25 cellular contexts compared by ENCODE assay signal in genomic region chr11:75315439-75315805, GRCh38. TPM values are rescaled to one million over a fixed set of nuclear protein-coding genes. Genes with fewer than 3 reads are reported as not detected.
DNase-seq lines count a peak whose midpoint lies in the region; ATAC-seq and TF ChIP-seq lines count a peak whose summit lies in the region.
"Had no signal": no experiment of that assay in that cellular context is flagged by ENCODE, and none has a peak within 500 bp of the region (broad histone marks: within the 10 kb centered on the region; RNA-seq: fewer than 3 reads in every experiment).

No MANE protein-coding gene starts in this region.

- H3K27ac Mint-ChIP-seq in CD4-positive, alpha-beta memory T cell = peak overlapping the region in 4 of 7 donors; percentile 24 to 89 (median 52)
- H3K27ac Mint-ChIP-seq in WTC11 = peak overlapping the region; percentile 82
- no peak overlapping the region for H3K27ac Mint-ChIP-seq in activated T-cell treated with anti-CD3 and anti-CD28 coated beads, Interleukin-2, amount 50 U/mL, for 24 hours
- H3K27ac Mint-ChIP-seq: activated CD4-positive, alpha-beta T cell treated with anti-CD3 and anti-CD28 coated beads, Interleukin-2, amount 10 ng/mL, durations not matched to agents 24 days and 14 days; activated naive CD4-positive, alpha-beta T cell treated with anti-CD3 and anti-CD28 coated beads for 36 hours; CD4-positive, alpha-beta T cell; stimulated activated memory B cell treated with anti-CD40 and anti-IgM and Interleukin-4, amounts not matched to agents 10 μg/mL and 1 μg/mL and 100 μg/mL, for 72 hours had no signal

- peaks cover 1 to 14% (median 8%) of the 10 kb centered on the region in 4 donors for H3K4me1 Mint-ChIP-seq in CD4-positive, alpha-beta memory T cell
- peaks cover 49% of the 10 kb centered on the region for H3K4me1 Mint-ChIP-seq in WTC11
- peaks cover 3% of the 10 kb centered on the region for H3K4me1 Mint-ChIP-seq in activated T-cell treated with anti-CD3 and anti-CD28 coated beads, Interleukin-2, amount 50 U/mL, for 24 hours (ENCODE audit: low read depth)
- H3K4me1 Mint-ChIP-seq: stimulated activated memory B cell treated with anti-CD40 and anti-IgM and Interleukin-4, amounts not matched to agents 10 μg/mL and 1 μg/mL and 100 μg/mL, for 72 hours had no signal

- 56 to 71% (median 61%) methylated on average over 6 of the region's 6 CpGs for WGBS in stomach, 5 donors

- no peaks in the 10 kb centered on the region for H3K27me3 ChIP-seq in CD4-positive, alpha-beta memory T cell (ENCODE audit: insufficient read depth, low read length)
- H3K27me3 ChIP-seq in lower lobe of right lung (ENCODE audit: low read depth) = no peaks in the 10 kb centered on the region
- H3K27me3 ChIP-seq in stomach = no peaks in the 10 kb centered on the region
- H3K27me3 ChIP-seq: breast epithelium, gastrocnemius medialis, MG63 had no signal

- H3K4me3 ChIP-seq in CD4-positive, alpha-beta memory T cell (ENCODE audit: low read length in 2 of 2) = no peak overlapping the region
- H3K4me3 ChIP-seq in lower lobe of right lung (no peak overlapping the region), stomach (no peak overlapping the region)
- H3K4me3 ChIP-seq: breast epithelium, gastrocnemius medialis, lung, MG63, SK-N-MC, thoracic aorta had no signal

- TF ChIP-seq CTCF in WTC11 (IDR thresholded peaks at IDR 0.05) (no peak), lower lobe of right lung (IDR thresholded peaks at IDR 0.05) (no peak), stomach (IDR thresholded peaks at IDR 0.05) (no peak)

- POLR2A ChIA-PET in CD4-positive, alpha-beta memory T cell (lab: Charles Lee; ENCODE audit: partially characterized antibody) = no interaction called here
- POLR2A ChIA-PET in WTC11 (lab: Charles Lee) = no interaction called here

- no peaks in the 10 kb centered on the region for H3K36me3 ChIP-seq in CD4-positive, alpha-beta memory T cell (ENCODE audit: insufficient read depth, low read length)
- H3K36me3 ChIP-seq in lower lobe of right lung (peaks cover 10% of the 10 kb centered on the region), stomach (peaks cover 0 to 8% (median 2%) of the 10 kb centered on the region in 4 donors)
- H3K36me3 ChIP-seq: breast epithelium, gastrocnemius medialis, MG63, thoracic aorta had no signal

- H3K9me3 ChIP-seq in CD4-positive, alpha-beta memory T cell (ENCODE audit: control insufficient read depth in 1 of 2, low read length in 2 of 2) = no peaks in the 10 kb centered on the region
- no peaks in the 10 kb centered on the region for H3K9me3 ChIP-seq in lower lobe of right lung
- no peaks in the 10 kb centered on the region for H3K9me3 ChIP-seq in stomach
- H3K9me3 ChIP-seq: breast epithelium, gastrocnemius medialis, MG63, thoracic aorta had no signal

- H3K36me3 Mint-ChIP-seq in CD4-positive, alpha-beta memory T cell = peaks cover 0 to 9% of the 10 kb centered on the region in 2 donors
- H3K36me3 Mint-ChIP-seq in WTC11 = peaks cover 11% of the 10 kb centered on the region
- no peaks in the 10 kb centered on the region for H3K36me3 Mint-ChIP-seq in activated T-cell treated with anti-CD3 and anti-CD28 coated beads, Interleukin-2, amount 50 U/mL, for 24 hours (ENCODE audit: low read depth)
- H3K36me3 Mint-ChIP-seq: stimulated activated memory B cell treated with anti-CD40 and anti-IgM and Interleukin-4, amounts not matched to agents 10 μg/mL and 1 μg/mL and 100 μg/mL, for 72 hours had no signal

- no peaks in the 10 kb centered on the region for H3K9me3 Mint-ChIP-seq in CD4-positive, alpha-beta memory T cell
- peaks cover 7% of the 10 kb centered on the region for H3K9me3 Mint-ChIP-seq in WTC11
- H3K9me3 Mint-ChIP-seq in activated T-cell treated with anti-CD3 and anti-CD28 coated beads, Interleukin-2, amount 50 U/mL, for 24 hours = no peaks in the 10 kb centered on the region
- H3K9me3 Mint-ChIP-seq: activated CD4-positive, alpha-beta T cell treated with anti-CD3 and anti-CD28 coated beads, Interleukin-2, amount 10 ng/mL, durations not matched to agents 24 days and 14 days; activated naive CD4-positive, alpha-beta T cell treated with anti-CD3 and anti-CD28 coated beads for 36 hours; CD4-positive, alpha-beta T cell; effector memory CD8-positive, alpha-beta T cell had no signal

- no peak for TF ChIP-seq POLR2A in stomach (IDR thresholded peaks at IDR 0.05)

- ATAC-seq in WTC11 (no peak), lower lobe of right lung (no peak), HG03571 (IDR thresholded peaks at IDR 0.05; ENCODE audit: unreplicated experiment) (no peak)
- ATAC-seq: effector memory CD8-positive, alpha-beta T cell; gastrocnemius medialis; stimulated activated memory B cell treated with anti-CD40 and anti-IgM and Interleukin-4, amounts not matched to agents 10 μg/mL and 1 μg/mL and 100 μg/mL, for 72 hours had no signal

- no peak for TF ChIP-seq EP300 in stomach (IDR thresholded peaks at IDR 0.05)

- intact Hi-C loops in CD4-positive, alpha-beta memory T cell (cut with micrococcal nuclease) = no loop called here
- intact Hi-C loops in lower lobe of right lung (cut with DNase I) (no loop called here), stomach (cut with DNase I; ENCODE audit: low total_unique reads) (no loop called here)

- DNase-seq in CD4-positive, alpha-beta memory T cell = no peak
- DNase-seq in WTC11 (ENCODE audit: low spot score) = no peak
- no peak for DNase-seq in lower lobe of right lung
- DNase-seq in stomach = no peak
- no peak for DNase-seq in GM19240 (ENCODE audit: insufficient read length, low spot score)
- DNase-seq in NOMO-1 treated with DMSO at 0.1 percent for 48 hours (lab: John Stamatoyannopoulos, UW; ENCODE audit: unreplicated experiment) = no peak
- no peak for DNase-seq in activated T-cell treated with anti-CD3 and anti-CD28 coated beads, Interleukin-2, amount 50 U/mL, for 24 hours
- DNase-seq: activated CD4-positive, alpha-beta T cell treated with anti-CD3 and anti-CD28 coated beads, Interleukin-2, amount 10 ng/mL, durations not matched to agents 24 days and 14 days; activated naive CD4-positive, alpha-beta T cell treated with anti-CD3 and anti-CD28 coated beads for 36 hours; activated T-cell treated with anti-CD3 and anti-CD28 coated beads, Interleukin-2, amount 50 U/mL, for 48 hours; amniotic stem cell; CD4-positive, alpha-beta T cell; DMS 273 treated with DMSO at 0.1 percent for 48 hours; effector memory CD8-positive, alpha-beta T cell; gastrocnemius medialis; MG63; NCI-H526; small intestine; stimulated activated CD4-positive, alpha-beta T cell treated with anti-CD3 and anti-CD28 coated beads, Interleukin-2, amount 100 ng/mL, for 24 hours had no signal

- CTCF ChIA-PET in CD4-positive, alpha-beta memory T cell (lab: Charles Lee; ENCODE audit: partially characterized antibody) = interaction anchor here (0.7 to 1.5 kb wide), 2 partner anchors 14 to 70 kb away, joined by 3 read pairs; no protein-coding TSS in a partner anchor
- CTCF ChIA-PET in WTC11 (lab: Charles Lee) = interaction anchor here (1.4 kb wide), 1 partner anchor 73 kb away, joined by 4 read pairs; no protein-coding TSS in a partner anchor

- peaks cover 13% of the 10 kb centered on the region for H3K4me1 ChIP-seq in CD4-positive, alpha-beta memory T cell (ENCODE audit: insufficient read depth, low read length)
- H3K4me1 ChIP-seq in lower lobe of right lung = peaks cover 92% of the 10 kb centered on the region
- peaks cover 76 to 100% (median 94%) of the 10 kb centered on the region in 4 donors for H3K4me1 ChIP-seq in stomach

- H3K4me3 Mint-ChIP-seq in CD4-positive, alpha-beta memory T cell = no peak overlapping the region
- H3K4me3 Mint-ChIP-seq in WTC11 = no peak overlapping the region
- no peak overlapping the region for H3K4me3 Mint-ChIP-seq in activated T-cell treated with anti-CD3 and anti-CD28 coated beads, Interleukin-2, amount 50 U/mL, for 24 hours
- H3K4me3 Mint-ChIP-seq: activated CD4-positive, alpha-beta T cell treated with anti-CD3 and anti-CD28 coated beads, Interleukin-2, amount 10 ng/mL, durations not matched to agents 24 days and 14 days; activated naive CD4-positive, alpha-beta T cell treated with anti-CD3 and anti-CD28 coated beads for 36 hours; CD4-positive, alpha-beta T cell; effector memory CD8-positive, alpha-beta T cell; stimulated activated memory B cell treated with anti-CD40 and anti-IgM and Interleukin-4, amounts not matched to agents 10 μg/mL and 1 μg/mL and 100 μg/mL, for 72 hours had no signal

- H3K27ac ChIP-seq in CD4-positive, alpha-beta memory T cell (ENCODE audit: low read depth, low read length) = no peak overlapping the region
- peak overlapping the region; percentile 28 for H3K27ac ChIP-seq in lower lobe of right lung
- peak overlapping the region; percentile 13 to 97 (median 97) for H3K27ac ChIP-seq in stomach
- H3K27ac ChIP-seq: SK-N-MC, thoracic aorta had no signal

- no peaks in the 10 kb centered on the region for H3K27me3 Mint-ChIP-seq in CD4-positive, alpha-beta memory T cell
- H3K27me3 Mint-ChIP-seq in WTC11 (ENCODE audit: low read depth) = no peaks in the 10 kb centered on the region
- H3K27me3 Mint-ChIP-seq in activated T-cell treated with anti-CD3 and anti-CD28 coated beads, Interleukin-2, amount 50 U/mL, for 24 hours = no peaks in the 10 kb centered on the region
- H3K27me3 Mint-ChIP-seq: activated CD4-positive, alpha-beta T cell treated with anti-CD3 and anti-CD28 coated beads, Interleukin-2, amount 10 ng/mL, durations not matched to agents 24 days and 14 days; CD4-positive, alpha-beta T cell; effector memory CD8-positive, alpha-beta T cell had no signal

TF ChIP-seq in WTC11, 78 proteins besides CTCF, POLR2A, EP300 and RAD21 (continues in another document):
- no peak for TF ChIP-seq OVOL2 (CRISPR knock-in tag; IDR thresholded peaks at IDR 0.05; ENCODE audit: borderline replicate concordance)
- no peak for TF ChIP-seq NFYB (CRISPR knock-in tag; conservative IDR thresholded peaks at IDR 0.05; ENCODE audit: low read depth)
- TF ChIP-seq ERG (CRISPR knock-in tag; IDR thresholded peaks at IDR 0.05) = no peak

RNA-seq across cellular contexts. Expression of gene ARRB1, which starts 36.0 kb away (rescaled TPM):
- 10 to 100 TPM; 45.0 to 47.5 TPM for total RNA-seq in CD4-positive, alpha-beta memory T cell
- polyA plus RNA-seq in CD4-positive, alpha-beta memory T cell = 1 to 10 TPM; 6.6 to 7.9 TPM
- total RNA-seq in WTC11 (2021) (81.0 to 90.1 TPM (median 82.9 TPM) in 3 replicates), lower lobe of right lung (187 TPM), stomach (100 to 1,000 TPM in 1 of 5 donors, 10 to 100 TPM in 4; 44.3 to 151 (median 76.5) TPM)
- polyA plus RNA-seq in stomach = 10 to 100 TPM; 18.0 to 41.2 (median 33.2) TPM
